In genomic region chr3:165642761-165643432, GRCh38 we compare ENCODE assay signal across 9 cellular contexts.
A peak's percentile ranks its signal among the peaks of the same experiment; 100 is the strongest.
DNase-seq lines count a peak whose midpoint lies in the region; ATAC-seq and TF ChIP-seq lines count a peak whose summit lies in the region.
"Had no signal": no experiment of that assay in that cellular context is flagged by ENCODE, and none has a peak within 500 bp of the region (broad histone marks: within the 10 kb centered on the region; RNA-seq: fewer than 3 reads in every experiment).

No MANE protein-coding gene starts in this region.

- TF ChIP-seq RAD21 in Ishikawa (IDR thresholded peaks at IDR 0.05; ENCODE audit: low read depth) = no peak

- in situ Hi-C loops in astrocyte of the cerebellum (cut with HindIII; ENCODE audit: low sequenced_read_pairs) = no loop called here

- H2AFZ ChIP-seq in ACC112 (ENCODE audit: low read length, unreplicated experiment) = peak overlapping the region; percentile 84

- H3K27me3 ChIP-seq in ACC112 (ENCODE audit: insufficient read depth, low read length) = no peaks in the 10 kb centered on the region
- H3K27me3 ChIP-seq: heart left ventricle had no signal

- no peak for TF ChIP-seq CTCF in astrocyte of the cerebellum (IDR thresholded peaks at IDR 0.05; ENCODE audit: low read depth, low read length, missing control alignments)

- peaks cover 20% of the 10 kb centered on the region for H3K4me1 ChIP-seq in ACC112 (ENCODE audit: control insufficient read depth, insufficient read depth, low read length, unreplicated experiment)

- peak overlapping the region; percentile 93 for H3K27ac ChIP-seq in ACC112 (ENCODE audit: low read depth, low read length)

- peak overlapping the region; percentile 47; the same call in 1 of the 2 replicates for H3K4me3 ChIP-seq in ACC112 (ENCODE audit: low read depth, low read length)
- no peak overlapping the region for H3K4me3 ChIP-seq in astrocyte of the cerebellum (ENCODE audit: low read depth, low read length)
- H3K4me3 ChIP-seq: heart left ventricle had no signal

- no peaks in the 10 kb centered on the region for H3K79me2 ChIP-seq in ACC112 (ENCODE audit: control insufficient read depth, insufficient read depth, low read length, unreplicated experiment)

- TF ChIP-seq EP300 in Ishikawa (IDR thresholded peaks at IDR 0.05; ENCODE audit: borderline replicate concordance) = peak; percentile 12; the same call in 1 of the 2 replicates

- DNase-seq in astrocyte of the cerebellum (ENCODE audit: low read depth) (peak; percentile 98), kidney glomerular epithelial cell (lab: John Stamatoyannopoulos, UW) (peak; percentile 97), SK-N-DZ (ENCODE audit: low spot score) (no peak)

- no peaks in the 10 kb centered on the region for H3K36me3 ChIP-seq in ACC112 (ENCODE audit: insufficient read depth, low read length)
- H3K36me3 ChIP-seq: heart left ventricle had no signal

- ATAC-seq in HG03565 (IDR thresholded peaks at IDR 0.05; ENCODE audit: unreplicated experiment) (no peak), GM21381 (IDR thresholded peaks at IDR 0.05; ENCODE audit: unreplicated experiment) (no peak), GM21390 (IDR thresholded peaks at IDR 0.05; ENCODE audit: unreplicated experiment) (no peak)

TF ChIP-seq in Ishikawa, 13 proteins besides CTCF, POLR2A, EP300 and RAD21:
- TF ChIP-seq CREB1 (IDR thresholded peaks at IDR 0.05; ENCODE audit: low read depth) (no peak), ZBTB7A (IDR thresholded peaks at IDR 0.05; ENCODE audit: low read depth) (no peak), EGR1 (IDR thresholded peaks at IDR 0.05) (no peak), TEAD4 (IDR thresholded peaks at IDR 0.05) (peak; percentile 81), FOXM1 (IDR thresholded peaks at IDR 0.05; ENCODE audit: borderline replicate concordance, low read depth) (0 out of 2 replicates have a peak, but pooled peaks have one; percentile 6), MAX (IDR thresholded peaks at IDR 0.05) (peak; percentile 85), YY1 (IDR thresholded peaks at IDR 0.05; ENCODE audit: low read depth) (no peak), TAF1 (IDR thresholded peaks at IDR 0.05; ENCODE audit: low read depth) (no peak), NFIC (IDR thresholded peaks at IDR 0.05) (peak; percentile 94), REST (IDR thresholded peaks at IDR 0.05; ENCODE audit: low read depth) (no peak), CEBPB (IDR thresholded peaks at IDR 0.05) (no peak), TCF12 (IDR thresholded peaks at IDR 0.05; ENCODE audit: low read depth) (no peak)
